In the genomic region with DNA sequence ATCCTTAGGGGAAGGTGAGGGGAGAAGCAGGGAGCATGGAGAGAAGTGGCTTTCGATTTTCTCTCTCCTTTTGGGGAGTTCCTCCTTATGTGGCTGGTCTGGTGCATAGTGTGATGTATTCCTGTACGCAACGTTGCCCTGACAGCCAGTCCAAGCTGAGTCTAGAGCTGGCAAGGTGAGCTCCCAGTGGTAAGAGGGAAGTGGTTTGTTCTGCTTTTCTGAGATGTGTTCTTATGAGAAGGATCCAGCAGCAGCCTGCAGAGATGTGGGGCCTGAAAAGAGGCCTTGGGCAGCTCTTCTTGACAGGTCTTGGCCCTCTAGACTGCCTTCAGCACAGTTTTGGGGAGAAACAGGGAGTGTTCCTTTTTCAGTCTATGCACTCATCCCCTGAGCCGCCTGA, we compare ENCODE assay signal across 18 cellular contexts. TPM values are rescaled to one million over a fixed set of nuclear protein-coding genes. Genes with fewer than 3 reads are reported as not detected.
DNase-seq lines count a peak whose midpoint lies in the region; ATAC-seq, FAIRE-seq and TF ChIP-seq lines count a peak whose summit lies in the region.
"Not testable (repeated sequence)": the region's sequence is repeated elsewhere in the genome, so short reads cannot be mapped to it uniquely, and the experiment has no call there.
"Had no signal": no experiment of that assay in that cellular context is flagged by ENCODE, and none has a peak within 500 bp of the region (broad histone marks: within the 10 kb centered on the region; RNA-seq: fewer than 3 reads in every experiment).

No MANE protein-coding gene starts in this region.

- not testable (repeated sequence) for H4K12ac ChIP-seq in trophoblast cell (ENCODE audit: low read depth, low read length)

- H3F3A ChIP-seq in DOHH2 (ENCODE audit: control insufficient read depth, insufficient read depth), result not testable (repeated sequence)

- peaks cover 41% of the 10 kb centered on the region for H3K4me1 Mint-ChIP-seq in activated CD8-positive, alpha-beta T cell treated with anti-CD3 and anti-CD28 coated beads, Interleukin-2, amount 10 ng/mL, durations not matched to agents 7 days and 5 days (ENCODE audit: low read depth)
- peaks cover 36% of the 10 kb centered on the region for H3K4me1 Mint-ChIP-seq in activated naive CD8-positive, alpha-beta T cell treated with anti-CD3 and anti-CD28 coated beads for 36 hours

- not testable (repeated sequence) for TF ChIP-seq POLR2A in HepG2 (IDR thresholded peaks at IDR 0.05; ENCODE audit: insufficient read depth in 1 of 2, low read depth in 2 of 2, low read length in 2 of 2)

- H4K91ac ChIP-seq in trophoblast cell (ENCODE audit: low read depth, low read length), result not testable (repeated sequence)

- TF ChIP-seq CTCF in DOHH2 (IDR thresholded peaks at IDR 0.05; ENCODE audit: low read depth, low read length, poor library complexity, severe bottlenecking); HepG2 (CRISPR knock-in tag; IDR thresholded peaks at IDR 0.05): not testable (repeated sequence)

- H2BK120ac ChIP-seq in trophoblast cell (ENCODE audit: insufficient read depth, low read length, poor library complexity), result not testable (repeated sequence)

- peak overlapping the region; percentile 20; the same call in 1 of the 2 replicates for H3K4me3 ChIP-seq in DOHH2 (ENCODE audit: low read length)
- not testable (repeated sequence) for H3K4me3 ChIP-seq in HepG2 (replicated peaks in 1 of 3; ENCODE audit: insufficient read depth in 1 of 3, low read depth in 2 of 3, low read length in 3 of 3); trophoblast cell (ENCODE audit: low read depth, low read length)

- H3K4me1 ChIP-seq in DOHH2 (ENCODE audit: control insufficient read depth, low read length), result peaks cover 35% of the 10 kb centered on the region
- H3K4me1 ChIP-seq in HepG2 (ENCODE audit: insufficient read depth, low read length), result peaks cover 60% of the 10 kb centered on the region
- not testable (repeated sequence) for H3K4me1 ChIP-seq in trophoblast cell (ENCODE audit: control insufficient read depth in 1 of 2, insufficient read depth in 2 of 2, low read length in 2 of 2)

- H3K79me1 ChIP-seq in trophoblast cell (ENCODE audit: low read length), result not testable (repeated sequence)

- not testable (repeated sequence) for H3K27me3 Mint-ChIP-seq in activated CD8-positive, alpha-beta T cell treated with anti-CD3 and anti-CD28 coated beads, Interleukin-2, amount 10 ng/mL, durations not matched to agents 7 days and 5 days (ENCODE audit: low read depth); activated naive CD8-positive, alpha-beta T cell treated with anti-CD3 and anti-CD28 coated beads for 36 hours

- 50% methylated on average over 1 of the region's 4 CpGs for WGBS in HepG2 (ENCODE audit: low lambda C conversion rate)
- no CpG with 5 or more reads among the region's 4 CpGs for WGBS in trophoblast cell (ENCODE audit: extremely low coverage, insufficient coverage, insufficient read length)

- H2BK5ac ChIP-seq in trophoblast cell (ENCODE audit: low read depth, low read length, poor library complexity), result not testable (repeated sequence)

- peaks cover 11% of the 10 kb centered on the region for H3K36me3 Mint-ChIP-seq in activated CD8-positive, alpha-beta T cell treated with anti-CD3 and anti-CD28 coated beads, Interleukin-2, amount 10 ng/mL, durations not matched to agents 7 days and 5 days (ENCODE audit: low read depth)
- peaks cover 12% of the 10 kb centered on the region for H3K36me3 Mint-ChIP-seq in activated naive CD8-positive, alpha-beta T cell treated with anti-CD3 and anti-CD28 coated beads for 36 hours

- peak; percentile 41 to 65 for DNase-seq in AML-193 (lab: John Stamatoyannopoulos, UW)
- peak; percentile 12 for DNase-seq in NAMALWA (ENCODE audit: low spot score)
- DNase-seq in SKM-1 treated with dmso at 0.1 percent for 144 hours (lab: John Stamatoyannopoulos, UW; ENCODE audit: unreplicated experiment), result peak; percentile 36
- not testable (repeated sequence) for DNase-seq in activated CD8-positive, alpha-beta T cell treated with anti-CD3 and anti-CD28 coated beads, Interleukin-2, amount 10 ng/mL, durations not matched to agents 7 days and 5 days; activated naive CD8-positive, alpha-beta T cell treated with anti-CD3 and anti-CD28 coated beads for 36 hours; HepG2 (ENCODE audit: low spot score)
- peak in 1 of 2 donors; percentile 0 for DNase-seq in trophoblast cell

- H2BK12ac ChIP-seq in trophoblast cell (ENCODE audit: low read length), result not testable (repeated sequence)

- not testable (repeated sequence) for H2AFZ ChIP-seq in HepG2 (ENCODE audit: low read length); trophoblast cell (ENCODE audit: insufficient read depth, low read length, poor library complexity)

- not testable (repeated sequence) for H3K9me2 ChIP-seq in DOHH2 (replicated peaks; ENCODE audit: control insufficient read depth, low read length)

- H2AK5ac ChIP-seq in trophoblast cell (ENCODE audit: low read length), result not testable (repeated sequence)

- not testable (repeated sequence) for H3K27ac ChIP-seq in DOHH2 (ENCODE audit: low read depth, low read length); trophoblast cell (ENCODE audit: low read depth, low read length)
- H3K27ac ChIP-seq in HepG2 (ENCODE audit: extremely low read length, insufficient read depth, low read length), result peak overlapping the region; percentile 63

- not testable (repeated sequence) for H4K8ac ChIP-seq in trophoblast cell (ENCODE audit: low read depth, low read length)

- not testable (repeated sequence) for H4K20me1 ChIP-seq in DOHH2 (ENCODE audit: control insufficient read depth, insufficient read depth, low read depth, low read length); HepG2 (ENCODE audit: insufficient read depth, low read length)

- not testable (repeated sequence) for H3K9me3 Mint-ChIP-seq in activated CD8-positive, alpha-beta T cell treated with anti-CD3 and anti-CD28 coated beads, Interleukin-2, amount 10 ng/mL, durations not matched to agents 7 days and 5 days (ENCODE audit: insufficient read depth); activated naive CD8-positive, alpha-beta T cell treated with anti-CD3 and anti-CD28 coated beads for 36 hours

- H3K4me2 ChIP-seq in DOHH2 (ENCODE audit: low read length) (peak overlapping the region; percentile 76), HepG2 (ENCODE audit: low read depth, low read length) (peak overlapping the region; percentile 61)
- not testable (repeated sequence) for H3K4me2 ChIP-seq in trophoblast cell (ENCODE audit: low read length)

- H3K9ac ChIP-seq in HepG2 (ENCODE audit: insufficient read depth, low read depth, low read length); trophoblast cell (ENCODE audit: low read length): not testable (repeated sequence)

- peak overlapping the region; percentile 13 for H3K4ac ChIP-seq in trophoblast cell (ENCODE audit: low read depth, low read length)

- peaks cover 17% of the 10 kb centered on the region for H3K36me3 ChIP-seq in DOHH2 (ENCODE audit: control insufficient read depth, low read length)
- H3K36me3 ChIP-seq in HepG2 (replicated peaks in 1 of 2; ENCODE audit: control insufficient read depth in 1 of 2, insufficient read depth in 2 of 2, low read length in 2 of 2), result not testable (repeated sequence)
- peaks cover 6 to 13% of the 10 kb centered on the region in 2 experiments for H3K36me3 ChIP-seq in trophoblast cell (ENCODE audit: control insufficient read depth in 1 of 2, insufficient read depth in 2 of 2, low read length in 2 of 2)

- CTCF ChIA-PET in activated CD8-positive, alpha-beta T cell treated with anti-CD3 and anti-CD28 coated beads, Interleukin-2, amount 10 ng/mL, durations not matched to agents 7 days and 5 days (lab: Charles Lee); HepG2 (lab: Yijun Ruan, JAX; ENCODE audit: low intra/inter-chr PET ratio, low total read pairs): not testable (repeated sequence)

- not testable (repeated sequence) for H3K23ac ChIP-seq in trophoblast cell (ENCODE audit: low read length)

- not testable (repeated sequence) for FAIRE-seq in HepG2 (lab: Jason Lieb, UNC)

- not testable (repeated sequence) for H3K27me3 ChIP-seq in DOHH2 (ENCODE audit: control insufficient read depth, low read length); HepG2 (ENCODE audit: control insufficient read depth in 1 of 2, insufficient read depth in 2 of 2, low read length in 2 of 2); trophoblast cell (ENCODE audit: insufficient read depth, low read length)

- not testable (repeated sequence) for TF ChIP-seq EP300 in HepG2 (IDR thresholded peaks at IDR 0.05; ENCODE audit: low read depth in 2 of 2, low read length in 2 of 2); HepG2 (CRISPR knock-in tag; IDR thresholded peaks at IDR 0.05; ENCODE audit: borderline replicate concordance)

- H3K27ac Mint-ChIP-seq in activated CD8-positive, alpha-beta T cell treated with anti-CD3 and anti-CD28 coated beads, Interleukin-2, amount 10 ng/mL, durations not matched to agents 7 days and 5 days, result peak overlapping the region; percentile 68
- H3K27ac Mint-ChIP-seq in activated naive CD8-positive, alpha-beta T cell treated with anti-CD3 and anti-CD28 coated beads for 36 hours, result peak overlapping the region; percentile 28

- not testable (repeated sequence) for ATAC-seq in activated CD8-positive, alpha-beta T cell treated with anti-CD3 and anti-CD28 coated beads, Interleukin-2, amount 10 ng/mL, durations not matched to agents 7 days and 5 days; HepG2

- H3K9me3 ChIP-seq in DOHH2 (ENCODE audit: control insufficient read depth, insufficient read depth, low read length); HepG2 (ENCODE audit: low read length); trophoblast cell (ENCODE audit: insufficient read depth, low read depth, low read length): not testable (repeated sequence)

- not testable (repeated sequence) for H3K4me3 Mint-ChIP-seq in activated CD8-positive, alpha-beta T cell treated with anti-CD3 and anti-CD28 coated beads, Interleukin-2, amount 10 ng/mL, durations not matched to agents 7 days and 5 days; activated naive CD8-positive, alpha-beta T cell treated with anti-CD3 and anti-CD28 coated beads for 36 hours

- BruUV-seq in HepG2 (replicated peaks; lab: Mats Ljungman, UMichigan), result not testable (repeated sequence)

- intact Hi-C loops in HepG2 (cut with micrococcal nuclease; ENCODE audit: unreplicated experiment), result not testable (repeated sequence)

- not testable (repeated sequence) for TF ChIP-seq RAD21 in HepG2 (CRISPR knock-in tag; IDR thresholded peaks at IDR 0.05)

- in situ Hi-C loops in HepG2 (cut with HindIII; ENCODE audit: extremely low pct_ligation_motif_present, low pct_unique_long_range_greater_than_20kb), result not testable (repeated sequence)

- not testable (repeated sequence) for H3K18ac ChIP-seq in trophoblast cell (ENCODE audit: low read length)

- not testable (repeated sequence) for H3K14ac ChIP-seq in trophoblast cell (ENCODE audit: low read length)

- POLR2A ChIA-PET in activated CD8-positive, alpha-beta T cell treated with anti-CD3 and anti-CD28 coated beads, Interleukin-2, amount 10 ng/mL, durations not matched to agents 7 days and 5 days (lab: Charles Lee), result not testable (repeated sequence)
- POLR2A ChIA-PET in HepG2 (lab: Yijun Ruan, JAX), result interaction anchor here (1.2 kb wide), 1 partner anchor 11 kb away, joined by 5 read pairs; no protein-coding TSS in a partner anchor

- peaks cover 63% of the 10 kb centered on the region for H3K79me2 ChIP-seq in DOHH2 (ENCODE audit: control insufficient read depth, low read length)
- H3K79me2 ChIP-seq in HepG2 (ENCODE audit: insufficient read depth, low read length), result peaks cover 47% of the 10 kb centered on the region
- H3K79me2 ChIP-seq in trophoblast cell (ENCODE audit: control insufficient read depth, insufficient read depth, low read length, poor library complexity), result peaks cover 16% of the 10 kb centered on the region

RNA-seq across cellular contexts. Expression of gene PDPK1, which starts 3.1 kb away (rescaled TPM):
- 10 to 100 TPM; 41.2 to 49.6 TPM for total RNA-seq in activated CD8-positive, alpha-beta T cell treated with anti-CD3 and anti-CD28 coated beads, Interleukin-2, amount 10 ng/mL, durations not matched to agents 7 days and 5 days
- total RNA-seq in activated naive CD8-positive, alpha-beta T cell treated with anti-CD3 and anti-CD28 coated beads for 36 hours, result 10 to 100 TPM; 36.5 to 42.2 TPM
- total RNA-seq in HepG2 (2016; rRNA removed; fragmentation: Illumina TruSeq; extraction: Trizol), result 59.6 and 72.9 TPM in 2 replicates
- 53.8 and 58.1 TPM in 2 replicates for total RNA-seq in HepG2 (2016; cell fraction: cytosol; rRNA removed; fragmentation: Illumina TruSeq; extraction: Trizol; ENCODE audit: low read depth)
- 57.5 and 62.0 TPM in 2 replicates for total RNA-seq in HepG2 (2016; cell fraction: insoluble cytoplasmic fraction; rRNA removed; fragmentation: Illumina TruSeq; extraction: Trizol)
- total RNA-seq in HepG2 (2016; cell fraction: membrane; rRNA removed; fragmentation: Illumina TruSeq; extraction: Trizol), result 43.6 and 57.5 TPM in 2 replicates
- 40.5 and 51.1 TPM in 2 replicates for total RNA-seq in HepG2 (2016; cell fraction: nucleus; rRNA removed; fragmentation: Illumina TruSeq; extraction: Trizol)
- 129 TPM in 2 replicates for polyA plus RNA-seq in HepG2 (2011; rRNA removed)
- 93.3 and 120 TPM in 2 replicates for polyA plus RNA-seq in HepG2 (2011; cell fraction: cytosol; rRNA removed)
- 125 and 138 TPM in 2 replicates for polyA plus RNA-seq in HepG2 (2011; cell fraction: nucleus; rRNA removed)
- polyA plus RNA-seq in HepG2 (2012), result 68.8 and 96.6 TPM in 2 replicates
- 21.1 and 27.5 TPM in 2 replicates for polyA plus RNA-seq in HepG2 (2016; cell fraction: cytosol; fragmentation: Illumina TruSeq; extraction: Trizol; ENCODE audit: low read depth)
- polyA plus RNA-seq in HepG2 (2016; cell fraction: insoluble cytoplasmic fraction; fragmentation: Illumina TruSeq; extraction: Trizol; ENCODE audit: low read depth), result 55.5 and 59.6 TPM in 2 replicates
- 31.1 and 35.0 TPM in 2 replicates for polyA plus RNA-seq in HepG2 (2016; cell fraction: membrane; fragmentation: Illumina TruSeq; extraction: Trizol; ENCODE audit: low read depth)
- polyA plus RNA-seq in HepG2 (2016; cell fraction: nucleus; fragmentation: Illumina TruSeq; extraction: Trizol; ENCODE audit: insufficient read depth, low read depth), result 66.4 and 80.4 TPM in 2 replicates
- polyA minus RNA-seq in HepG2 (2011; rRNA and poly(A)+ RNA removed; ENCODE audit: low replicate concordance), result 39.6 and 230 TPM in 2 replicates
- polyA minus RNA-seq in HepG2 (2011; cell fraction: cytosol; rRNA and poly(A)+ RNA removed), result 117 and 142 TPM in 2 replicates
- 118 and 140 TPM in 2 replicates for polyA minus RNA-seq in HepG2 (2011; cell fraction: nucleus; rRNA and poly(A)+ RNA removed)
- polyA plus RNA-seq in trophoblast cell (2013), result 25.4 and 26.9 TPM in 2 replicates

RNA-seq across cellular contexts. Expression of gene CEMP1, which starts 9.7 kb away (rescaled TPM):
- total RNA-seq in activated CD8-positive, alpha-beta T cell treated with anti-CD3 and anti-CD28 coated beads, Interleukin-2, amount 10 ng/mL, durations not matched to agents 7 days and 5 days, result not detected
- not detected for total RNA-seq in activated naive CD8-positive, alpha-beta T cell treated with anti-CD3 and anti-CD28 coated beads for 36 hours
- total RNA-seq in HepG2 (2016; rRNA removed; fragmentation: Illumina TruSeq; extraction: Trizol), result not detected in 2 replicates
- total RNA-seq in HepG2 (2016; cell fraction: cytosol; rRNA removed; fragmentation: Illumina TruSeq; extraction: Trizol; ENCODE audit: low read depth), result not detected in 2 replicates
- total RNA-seq in HepG2 (2016; cell fraction: insoluble cytoplasmic fraction; rRNA removed; fragmentation: Illumina TruSeq; extraction: Trizol), result not detected in 2 replicates
- not detected in 2 replicates for total RNA-seq in HepG2 (2016; cell fraction: membrane; rRNA removed; fragmentation: Illumina TruSeq; extraction: Trizol)
- total RNA-seq in HepG2 (2016; cell fraction: nucleus; rRNA removed; fragmentation: Illumina TruSeq; extraction: Trizol), result not detected in 2 replicates
- 0.04 TPM in 1 of 2 replicates, not detected in the other for polyA plus RNA-seq in HepG2 (2011; rRNA removed)
- polyA plus RNA-seq in HepG2 (2011; cell fraction: cytosol; rRNA removed), result not detected in 2 replicates
- 0.16 TPM in 1 of 2 replicates, not detected in the other for polyA plus RNA-seq in HepG2 (2011; cell fraction: nucleus; rRNA removed)
- polyA plus RNA-seq in HepG2 (2012), result not detected in 2 replicates
- not detected in 2 replicates for polyA plus RNA-seq in HepG2 (2016; cell fraction: cytosol; fragmentation: Illumina TruSeq; extraction: Trizol; ENCODE audit: low read depth)
- polyA plus RNA-seq in HepG2 (2016; cell fraction: insoluble cytoplasmic fraction; fragmentation: Illumina TruSeq; extraction: Trizol; ENCODE audit: low read depth), result not detected in 2 replicates
- not detected in 2 replicates for polyA plus RNA-seq in HepG2 (2016; cell fraction: membrane; fragmentation: Illumina TruSeq; extraction: Trizol; ENCODE audit: low read depth)
- polyA plus RNA-seq in HepG2 (2016; cell fraction: nucleus; fragmentation: Illumina TruSeq; extraction: Trizol; ENCODE audit: insufficient read depth, low read depth), result not detected in 2 replicates
- 0.10 and 0.16 TPM in 2 replicates for polyA minus RNA-seq in HepG2 (2011; rRNA and poly(A)+ RNA removed; ENCODE audit: low replicate concordance)
- polyA minus RNA-seq in HepG2 (2011; cell fraction: cytosol; rRNA and poly(A)+ RNA removed), result not detected in 2 replicates
- polyA minus RNA-seq in HepG2 (2011; cell fraction: nucleus; rRNA and poly(A)+ RNA removed), result 0.37 and 0.52 TPM in 2 replicates
- not detected in 2 replicates for polyA plus RNA-seq in trophoblast cell (2013)
- total RNA-seq: cardiac septum, Daoy, dermis blood vessel endothelial cell, fibroblast of lung, IMR-90, left ventricle myocardium inferior, MCF 10A, posterior vena cava, sciatic nerve, SJCRH30 had no signal
- polyA plus RNA-seq: fibroblast of lung, IMR-90 had no signal

RNA-seq across cellular contexts. Expression of gene AMDHD2, which starts 20.7 kb away (rescaled TPM):
- total RNA-seq in activated CD8-positive, alpha-beta T cell treated with anti-CD3 and anti-CD28 coated beads, Interleukin-2, amount 10 ng/mL, durations not matched to agents 7 days and 5 days, result 10 to 100 TPM; 54.0 to 58.5 TPM
- total RNA-seq in activated naive CD8-positive, alpha-beta T cell treated with anti-CD3 and anti-CD28 coated beads for 36 hours, result 10 to 100 TPM; 34.6 to 35.4 TPM
- 13.8 and 39.1 TPM in 2 replicates for total RNA-seq in HepG2 (2016; rRNA removed; fragmentation: Illumina TruSeq; extraction: Trizol)
- total RNA-seq in HepG2 (2016; cell fraction: cytosol; rRNA removed; fragmentation: Illumina TruSeq; extraction: Trizol; ENCODE audit: low read depth), result 14.4 and 16.3 TPM in 2 replicates
- 15.5 and 37.7 TPM in 2 replicates for total RNA-seq in HepG2 (2016; cell fraction: insoluble cytoplasmic fraction; rRNA removed; fragmentation: Illumina TruSeq; extraction: Trizol)
- total RNA-seq in HepG2 (2016; cell fraction: membrane; rRNA removed; fragmentation: Illumina TruSeq; extraction: Trizol), result 11.4 and 12.8 TPM in 2 replicates
- 56.5 and 57.9 TPM in 2 replicates for total RNA-seq in HepG2 (2016; cell fraction: nucleus; rRNA removed; fragmentation: Illumina TruSeq; extraction: Trizol)
- 33.5 and 51.3 TPM in 2 replicates for polyA plus RNA-seq in HepG2 (2011; rRNA removed)
- polyA plus RNA-seq in HepG2 (2011; cell fraction: cytosol; rRNA removed), result 12.9 and 24.3 TPM in 2 replicates
- 624 and 803 TPM in 2 replicates for polyA plus RNA-seq in HepG2 (2011; cell fraction: nucleus; rRNA removed)
- polyA plus RNA-seq in HepG2 (2012), result 30.1 and 34.2 TPM in 2 replicates
- polyA plus RNA-seq in HepG2 (2016; cell fraction: cytosol; fragmentation: Illumina TruSeq; extraction: Trizol; ENCODE audit: low read depth), result 5.3 and 8.4 TPM in 2 replicates
- polyA plus RNA-seq in HepG2 (2016; cell fraction: insoluble cytoplasmic fraction; fragmentation: Illumina TruSeq; extraction: Trizol; ENCODE audit: low read depth), result 11.9 and 12.8 TPM in 2 replicates
- polyA plus RNA-seq in HepG2 (2016; cell fraction: membrane; fragmentation: Illumina TruSeq; extraction: Trizol; ENCODE audit: low read depth), result 7.2 and 9.8 TPM in 2 replicates
- polyA plus RNA-seq in HepG2 (2016; cell fraction: nucleus; fragmentation: Illumina TruSeq; extraction: Trizol; ENCODE audit: insufficient read depth, low read depth), result 125 and 129 TPM in 2 replicates
- 20.8 and 63.2 TPM in 2 replicates for polyA minus RNA-seq in HepG2 (2011; rRNA and poly(A)+ RNA removed; ENCODE audit: low replicate concordance)
- 11.8 and 13.7 TPM in 2 replicates for polyA minus RNA-seq in HepG2 (2011; cell fraction: cytosol; rRNA and poly(A)+ RNA removed)
- 81.2 and 102 TPM in 2 replicates for polyA minus RNA-seq in HepG2 (2011; cell fraction: nucleus; rRNA and poly(A)+ RNA removed)
- polyA plus RNA-seq in trophoblast cell (2013), result 11.1 and 11.6 TPM in 2 replicates

RNA-seq across cellular contexts. Expression of gene ATP6V0C, which starts 27.2 kb away (rescaled TPM):
- total RNA-seq in activated CD8-positive, alpha-beta T cell treated with anti-CD3 and anti-CD28 coated beads, Interleukin-2, amount 10 ng/mL, durations not matched to agents 7 days and 5 days, result 100 to 1,000 TPM; 105 to 110 TPM
- total RNA-seq in activated naive CD8-positive, alpha-beta T cell treated with anti-CD3 and anti-CD28 coated beads for 36 hours, result 100 to 1,000 TPM; 124 to 125 TPM
- total RNA-seq in HepG2 (2016; rRNA removed; fragmentation: Illumina TruSeq; extraction: Trizol), result 7.2 and 10.4 TPM in 2 replicates
- 7.6 and 9.4 TPM in 2 replicates for total RNA-seq in HepG2 (2016; cell fraction: cytosol; rRNA removed; fragmentation: Illumina TruSeq; extraction: Trizol; ENCODE audit: low read depth)
- total RNA-seq in HepG2 (2016; cell fraction: insoluble cytoplasmic fraction; rRNA removed; fragmentation: Illumina TruSeq; extraction: Trizol), result 5.7 and 10.1 TPM in 2 replicates
- 11.1 and 14.0 TPM in 2 replicates for total RNA-seq in HepG2 (2016; cell fraction: membrane; rRNA removed; fragmentation: Illumina TruSeq; extraction: Trizol)
- 13.6 and 17.3 TPM in 2 replicates for total RNA-seq in HepG2 (2016; cell fraction: nucleus; rRNA removed; fragmentation: Illumina TruSeq; extraction: Trizol)
- 20.1 and 21.1 TPM in 2 replicates for polyA plus RNA-seq in HepG2 (2011; rRNA removed)
- 29.7 and 32.0 TPM in 2 replicates for polyA plus RNA-seq in HepG2 (2011; cell fraction: cytosol; rRNA removed)
- polyA plus RNA-seq in HepG2 (2011; cell fraction: nucleus; rRNA removed), result 42.5 and 51.4 TPM in 2 replicates
- polyA plus RNA-seq in HepG2 (2012), result 133 and 154 TPM in 2 replicates
- 106 and 119 TPM in 2 replicates for polyA plus RNA-seq in HepG2 (2016; cell fraction: cytosol; fragmentation: Illumina TruSeq; extraction: Trizol; ENCODE audit: low read depth)
- 50.3 and 60.7 TPM in 2 replicates for polyA plus RNA-seq in HepG2 (2016; cell fraction: insoluble cytoplasmic fraction; fragmentation: Illumina TruSeq; extraction: Trizol; ENCODE audit: low read depth)
- 97.9 and 104 TPM in 2 replicates for polyA plus RNA-seq in HepG2 (2016; cell fraction: membrane; fragmentation: Illumina TruSeq; extraction: Trizol; ENCODE audit: low read depth)
- polyA plus RNA-seq in HepG2 (2016; cell fraction: nucleus; fragmentation: Illumina TruSeq; extraction: Trizol; ENCODE audit: insufficient read depth, low read depth), result 168 and 190 TPM in 2 replicates
- polyA minus RNA-seq in HepG2 (2011; rRNA and poly(A)+ RNA removed; ENCODE audit: low replicate concordance), result 20.0 and 29.5 TPM in 2 replicates
- polyA minus RNA-seq in HepG2 (2011; cell fraction: cytosol; rRNA and poly(A)+ RNA removed), result 52.8 and 62.5 TPM in 2 replicates
- 10.4 and 11.5 TPM in 2 replicates for polyA minus RNA-seq in HepG2 (2011; cell fraction: nucleus; rRNA and poly(A)+ RNA removed)
- polyA plus RNA-seq in trophoblast cell (2013), result 722 and 724 TPM in 2 replicates
